Comparison of ENCODE assay signal across 8 cellular contexts in genomic region chr17:35577826-35578194, GRCh38. TPM values are rescaled to one million over a fixed set of nuclear protein-coding genes. Genes with fewer than 3 reads are reported as not detected.
DNase-seq lines count a peak whose midpoint lies in the region; ATAC-seq and TF ChIP-seq lines count a peak whose summit lies in the region.

No MANE protein-coding gene starts in this region.

- H3K79me2 ChIP-seq in mammary epithelial cell (ENCODE audit: insufficient read depth, low read length), result peaks cover 5% of the 10 kb centered on the region

- no peaks in the 10 kb centered on the region for H3K9me3 Mint-ChIP-seq in CD8-positive, alpha-beta T cell
- no peaks in the 10 kb centered on the region for H3K9me3 Mint-ChIP-seq in type B pancreatic cell

- H3K27me3 ChIP-seq in CD8-positive, alpha-beta T cell (ENCODE audit: insufficient read depth, low read length), result no peaks in the 10 kb centered on the region
- H3K27me3 ChIP-seq in mammary epithelial cell (ENCODE audit: insufficient read depth, low read length), result no peaks in the 10 kb centered on the region
- no peaks in the 10 kb centered on the region for H3K27me3 ChIP-seq in right lobe of liver

- peak in 1 of 7 experiments; percentile 23 for DNase-seq in CD8-positive, alpha-beta T cell
- no peak for DNase-seq in LNCaP clone FGC (ENCODE audit: low read depth)
- DNase-seq in mammary epithelial cell, result peak; percentile 12
- DNase-seq in right lobe of liver, result no peak
- DNase-seq in type B pancreatic cell (ENCODE audit: extremely low spot score, unreplicated experiment), result no peak
- DNase-seq in OCI-M2 (lab: John Stamatoyannopoulos, UW; ENCODE audit: unreplicated experiment), result no peak

- peak overlapping the region; percentile 97 for H3K4me2 ChIP-seq in mammary epithelial cell (ENCODE audit: insufficient read depth, low read depth, low read length)

- intact Hi-C loops in CD8-positive, alpha-beta T cell (cut with DNase I, micrococcal nuclease), result loop anchor here (1.0 to 5.0 kb wide), 3 partner anchors 9 to 596 kb away; partner anchors contain the start of genes AP2B1 (in 2 of the 2) and LIG3 (in 1 of the 2)
- intact Hi-C loops in mammary epithelial cell (cut with micrococcal nuclease), result loop anchor here (1.0 kb wide), 1 partner anchor 9 kb away; the partner anchor contains the start of gene AP2B1
- intact Hi-C loops in right lobe of liver (cut with DNase I), result no loop called here

- peak overlapping the region; percentile 69 for H3K4me3 ChIP-seq in CD8-positive, alpha-beta T cell (ENCODE audit: low read depth, low read length)
- H3K4me3 ChIP-seq in LNCaP clone FGC (ENCODE audit: low read depth, low read length), result peak overlapping the region; percentile 87
- peak overlapping the region; percentile 69 to 76 (median 70) for H3K4me3 ChIP-seq in mammary epithelial cell (replicated peaks in 1 of 3; ENCODE audit: insufficient read depth in 1 of 3, low read depth in 2 of 3, low read length in 3 of 3)
- peak overlapping the region; percentile 65 to 87 (median 81) for H3K4me3 ChIP-seq in right lobe of liver

- dilution Hi-C loops in mammary epithelial cell (cut with HindIII; ENCODE audit: low sequenced_read_pairs), result no loop called here

- H3K4me1 Mint-ChIP-seq in CD8-positive, alpha-beta T cell (ENCODE audit: low read depth), result peaks cover 29% of the 10 kb centered on the region
- H3K4me1 Mint-ChIP-seq in type B pancreatic cell (ENCODE audit: unreplicated experiment), result peaks cover 17% of the 10 kb centered on the region

- H3K9ac ChIP-seq in mammary epithelial cell (ENCODE audit: insufficient read depth, low read length), result peak overlapping the region; percentile 60

- in situ Hi-C loops in mammary epithelial cell (cut with MboI; ENCODE audit: low sequenced_read_pairs in 2 of 2), result no loop called here

- TSS peak; percentile 65 for BruUV-seq in mammary epithelial cell (replicated peaks; lab: Mats Ljungman, UMichigan)

- peaks cover 18% of the 10 kb centered on the region for H3K4me1 ChIP-seq in CD8-positive, alpha-beta T cell (ENCODE audit: insufficient read depth, low read length)
- H3K4me1 ChIP-seq in mammary epithelial cell (ENCODE audit: insufficient read depth, low read length), result peaks cover 12% of the 10 kb centered on the region
- peaks cover 0 to 10% (median 3%) of the 10 kb centered on the region in 4 donors for H3K4me1 ChIP-seq in right lobe of liver

- H3K27me3 Mint-ChIP-seq in CD8-positive, alpha-beta T cell (ENCODE audit: low read depth), result no peaks in the 10 kb centered on the region
- H3K27me3 Mint-ChIP-seq in type B pancreatic cell, result peaks cover 3% of the 10 kb centered on the region

- peak overlapping the region; percentile 93 for H3K4me3 Mint-ChIP-seq in CD8-positive, alpha-beta T cell
- H3K4me3 Mint-ChIP-seq in type B pancreatic cell, result peak overlapping the region; percentile 97

- no peak for TF ChIP-seq POLR2A in right lobe of liver (IDR thresholded peaks at IDR 0.05)

- POLR2A ChIA-PET in CD8-positive, alpha-beta T cell (lab: Charles Lee), result interaction anchor here (0.7 to 3.6 kb wide), 17 partner anchors 9 to 440 kb away, joined by 3 to 74 read pairs (median 6); partner anchors contain the start of genes AP2B1, SLFN12L, SLFN5 and TAF15

- peaks cover 27% of the 10 kb centered on the region for H3K36me3 Mint-ChIP-seq in CD8-positive, alpha-beta T cell
- H3K36me3 Mint-ChIP-seq in type B pancreatic cell, result peaks cover 5% of the 10 kb centered on the region

- no peak for TF ChIP-seq CTCF in CD8-positive, alpha-beta T cell (IDR thresholded peaks at IDR 0.05)
- TF ChIP-seq CTCF in LNCaP clone FGC (IDR thresholded peaks at IDR 0.05; ENCODE audit: control insufficient read depth, extremely low read depth, insufficient read depth) (no peak), mammary epithelial cell (conservative IDR thresholded peaks at IDR 0.05 in 1 of 2, IDR thresholded peaks at IDR 0.05 in 1 of 2; ENCODE audit: extremely low read depth in 1 of 2, insufficient read depth in 1 of 2, low read depth in 1 of 2, low read length in 2 of 2) (no peak), right lobe of liver (IDR thresholded peaks at IDR 0.05) (no peak), type B pancreatic cell (conservative IDR thresholded peaks at IDR 0.05) (no peak)

- ATAC-seq in CD8-positive, alpha-beta T cell, result peak; percentile 1
- ATAC-seq in right lobe of liver (peak; percentile 10 to 42 (median 28)), HG02885 (IDR thresholded peaks at IDR 0.05; ENCODE audit: poor library complexity, unreplicated experiment) (no peak), GM18907 (IDR thresholded peaks at IDR 0.05; ENCODE audit: unreplicated experiment) (no peak)

- CTCF ChIA-PET in CD8-positive, alpha-beta T cell (lab: Charles Lee), result interaction anchor here (1.2 to 2.7 kb wide), 7 partner anchors 11 to 265 kb away, joined by 3 to 12 read pairs (median 4); partner anchors contain the start of gene SLFN12L
- CTCF ChIA-PET in mammary epithelial cell (lab: Charles Lee; ENCODE audit: low non-redundant PET), result no interaction called here

- no peaks in the 10 kb centered on the region for H4K20me1 ChIP-seq in mammary epithelial cell (ENCODE audit: insufficient read depth, low read length)

- H2AFZ ChIP-seq in mammary epithelial cell (ENCODE audit: low read depth, low read length), result peak overlapping the region; percentile 93

- H3K9me3 ChIP-seq in CD8-positive, alpha-beta T cell (ENCODE audit: low read length), result no peaks in the 10 kb centered on the region
- H3K9me3 ChIP-seq in mammary epithelial cell (replicated peaks; ENCODE audit: insufficient read depth, low read length) (no peaks in the 10 kb centered on the region), right lobe of liver (no peaks in the 10 kb centered on the region)

- peaks cover 7% of the 10 kb centered on the region for H3K36me3 ChIP-seq in CD8-positive, alpha-beta T cell (ENCODE audit: insufficient read depth, low read length)
- H3K36me3 ChIP-seq in mammary epithelial cell (ENCODE audit: insufficient read depth, low read length) (peaks cover 6% of the 10 kb centered on the region), right lobe of liver (peaks cover 0 to 4% (median under 1%) of the 10 kb centered on the region in 4 donors)

- WGBS in mammary epithelial cell (ENCODE audit: low coverage, missing lambda C conversion rate), result 2% methylated on average over 7 of the region's 8 CpGs
- WGBS in right lobe of liver (ENCODE audit: insufficient coverage, low coverage, low lambda C conversion rate, missing lambda C conversion rate), result 6% methylated on average over 8 of the region's 8 CpGs

- peak overlapping the region; percentile 98 for H3K27ac Mint-ChIP-seq in CD8-positive, alpha-beta T cell
- peak overlapping the region; percentile 90 for H3K27ac Mint-ChIP-seq in type B pancreatic cell

- peak overlapping the region; percentile 88 for H3K27ac ChIP-seq in CD8-positive, alpha-beta T cell (ENCODE audit: low read depth, low read length)
- H3K27ac ChIP-seq in mammary epithelial cell (ENCODE audit: insufficient read depth, low read depth, low read length) (peak overlapping the region; percentile 59), right lobe of liver (peak overlapping the region; percentile 80 to 85 (median 84))

RNA-seq across cellular contexts. Expression of gene PEX12, which starts 0.6 kb away (rescaled TPM):
- total RNA-seq in CD8-positive, alpha-beta T cell, result 1 to 10 TPM; 2.7 to 3.2 TPM
- total RNA-seq in mammary epithelial cell (1 to 10 TPM; 5.7 to 8.7 TPM), right lobe of liver (1 to 10 TPM; 2.9 to 6.4 (median 4.3) TPM), type B pancreatic cell (ENCODE audit: low replicate concordance) (6.9 and 7.7 TPM in 2 replicates)
- polyA plus RNA-seq in mammary epithelial cell, result 8.0 TPM
- polyA minus RNA-seq in mammary epithelial cell, result 18.7 TPM

RNA-seq across cellular contexts. Expression of gene AP2B1, which starts 9.3 kb away (rescaled TPM):
- 10 to 100 TPM; 58.7 to 65.7 TPM for total RNA-seq in CD8-positive, alpha-beta T cell
- total RNA-seq in mammary epithelial cell (100 to 1,000 TPM; 168 to 227 TPM), right lobe of liver (10 to 100 TPM; 33.8 to 62.7 (median 40.8) TPM), type B pancreatic cell (ENCODE audit: low replicate concordance) (120 and 165 TPM in 2 replicates)
- polyA plus RNA-seq in mammary epithelial cell, result 166 TPM
- 295 TPM for polyA minus RNA-seq in mammary epithelial cell

RNA-seq across cellular contexts. Expression of gene SLFN14, which starts 17.2 kb away (rescaled TPM):
- not detected for total RNA-seq in CD8-positive, alpha-beta T cell
- not detected for total RNA-seq in mammary epithelial cell
- not detected for polyA plus RNA-seq in mammary epithelial cell
- polyA minus RNA-seq in mammary epithelial cell, result not detected
- under 1 TPM in 2 of 6 experiments, not detected in 4; 0.12 to 0.42 TPM for total RNA-seq in right lobe of liver
- total RNA-seq in type B pancreatic cell (ENCODE audit: low replicate concordance), result not detected in 2 replicates

RNA-seq across cellular contexts. Expression of gene SLFN12L, which starts 40.3 kb away (rescaled TPM):
- 10 to 100 TPM; 39.8 to 41.4 TPM for total RNA-seq in CD8-positive, alpha-beta T cell
- total RNA-seq in mammary epithelial cell, result under 1 TPM; 0.12 to 0.17 TPM
- polyA plus RNA-seq in mammary epithelial cell, result 0.05 TPM
- polyA minus RNA-seq in mammary epithelial cell, result not detected
- total RNA-seq in right lobe of liver, result 1 to 10 TPM in 1 of 6 experiments, under 1 TPM in 4, not detected in 1; 0.32 to 2.6 (median 0.69) TPM
- total RNA-seq in type B pancreatic cell (ENCODE audit: low replicate concordance), result not detected in 2 replicates

Comparison
In these comparisons a context has a peak if more than half of its experiments do, and no peak if none do; other contexts are left out.
1. ATAC-seq: peak in CD8-positive, alpha-beta T cell (single experiment) and right lobe of liver (4 of 4); none in HG02885 (single experiment) and GM18907 (single experiment).
2. intact Hi-C loops: an anchor here in CD8-positive, alpha-beta T cell (1.0 to 5.0 kb wide) and mammary epithelial cell (1.0 kb wide); none called in right lobe of liver.
3. Peak in every context shown above with its lines, with median percentiles within 50 percentile points of each other: H3K27ac ChIP-seq and H3K4me3 ChIP-seq.